In genomic region chr1:175192630-175193338, GRCh38 we compare ENCODE assay signal across 8 cellular contexts. TPM values are rescaled to one million over a fixed set of nuclear protein-coding genes. Genes with fewer than 3 reads are reported as not detected.
DNase-seq lines count a peak whose midpoint lies in the region; ATAC-seq, FAIRE-seq and TF ChIP-seq lines count a peak whose summit lies in the region.

KIAA0040 (minus strand) TSS chr1:175192776; CDS start chr1:175161013, 31,763 bp downstream.

- H4K20me1 ChIP-seq in K562 (replicated peaks; ENCODE audit: control insufficient read depth, insufficient read depth, low read length) = no peaks in the 10 kb centered on the region

- in situ Hi-C loops in K562 (cut with MboI) = no loop called here

- POLR2A ChIA-PET in K562 (lab: Yijun Ruan, JAX) = interaction anchor here (1.0 to 1.6 kb wide), 4 partner anchors 11 to 41 kb away, joined by 4 to 5 read pairs (median 5); no protein-coding TSS in a partner anchor

- peaks cover 13 to 24% of the 10 kb centered on the region in 2 experiments for H3K4me1 ChIP-seq in K562 (replicated peaks in 1 of 2; ENCODE audit: control insufficient read depth in 2 of 2, insufficient read depth in 2 of 2, low read length in 2 of 2)

- no peak for FAIRE-seq in K562 (lab: Jason Lieb, UNC)

- H2AFZ ChIP-seq in K562 (ENCODE audit: low read depth, low read length) = peak within 1 kb of the TSS; percentile 87

- ATAC-seq in GM21723 (IDR thresholded peaks at IDR 0.05; ENCODE audit: unreplicated experiment) = peak; percentile 51
- peak; percentile 84 for ATAC-seq in K562
- no peak for ATAC-seq in HG03565 (IDR thresholded peaks at IDR 0.05; ENCODE audit: unreplicated experiment)

- under 1% methylated on average over 47 of the region's 54 CpGs for WGBS in K562 (ENCODE audit: insufficient coverage, low coverage, missing lambda C conversion rate)

- H3K36me3 ChIP-seq in K562 (ENCODE audit: control insufficient read depth, insufficient read depth, low read length) = no peaks in the 10 kb centered on the region

- no peak; the same call in 1 of the 2 replicates for TF ChIP-seq POLR2A in K562 (conservative IDR thresholded peaks at IDR 0.05)

- H3K4me3 ChIP-seq in K562 = peak within 1 kb of the TSS; percentile 44

- peak in 1 of 3 experiments; percentile 7; a peak in 1 of 6 replicates for TF ChIP-seq CTCF in K562 (IDR thresholded peaks at IDR 0.05 in 2 of 3, conservative IDR thresholded peaks at IDR 0.05 in 1 of 3; ENCODE audit: insufficient read depth in 2 of 3, low read depth in 1 of 3, low read length in 3 of 3)

- TF ChIP-seq RAD21 in K562 (CRISPR knock-in tag; conservative IDR thresholded peaks at IDR 0.05 in 1 of 2, IDR thresholded peaks at IDR 0.05 in 1 of 2) = no peak

- no peaks in the 10 kb centered on the region for H3K9me3 ChIP-seq in K562 (replicated peaks; ENCODE audit: control insufficient read depth, insufficient read depth, low read depth, low read length)

- H3K9ac ChIP-seq in K562 (ENCODE audit: insufficient read depth in 1 of 2, low read depth in 2 of 2, low read length in 2 of 2) = peak within 1 kb of the TSS; percentile 57 to 92

- intact Hi-C loops in T-helper 2 cell treated with Interferon-gamma antibody and Interleukin-4, amounts not matched to agents 100 ng/mL and 5 ng/mL, for 36 hours (cut with micrococcal nuclease) = loop anchor here (1.0 to 10.0 kb wide), 2 partner anchors 19 to 1012 kb away; partner anchors contain the start of gene COP1
- intact Hi-C loops in K562 (cut with micrococcal nuclease) = no loop called here

- peak within 1 kb of the TSS; percentile 52 for H3K27ac ChIP-seq in K562 (ENCODE audit: extremely low read depth, low read depth, low read length)

- BruUV-seq in K562 (replicated peaks; lab: Mats Ljungman, UMichigan) = no TSS peak

- 0 out of 2 replicates have a peak, but pooled peaks have one; percentile 0 for TF ChIP-seq EP300 in K562 (IDR thresholded peaks at IDR 0.05; ENCODE audit: low read length)

- peaks cover 8% of the 10 kb centered on the region; the same call in 1 of the 3 replicates for H3K79me2 ChIP-seq in K562 (ENCODE audit: control insufficient read depth, insufficient read depth, low read length)

- H3K27me3 ChIP-seq in K562 (ENCODE audit: control insufficient read depth in 2 of 2, insufficient read depth in 2 of 2, low read length in 2 of 2) = peaks cover 7 to 8% of the 10 kb centered on the region in 2 experiments; a peak in 3 of 5 replicates

- peaks cover 2% of the 10 kb centered on the region for H3K9me1 ChIP-seq in K562 (ENCODE audit: control insufficient read depth, insufficient read depth, low read length)

- DNase-seq in GM03348 (ENCODE audit: low spot score) (peak; percentile 49), LoVo (ENCODE audit: low spot score) (peak; percentile 91), K562 (ENCODE audit: extremely low read depth in 1 of 4, low spot score in 3 of 4) (peak; percentile 87 to 94 (median 91)), iPS-NIHi7 (ENCODE audit: extremely low spot score) (peak; percentile 75)
- DNase-seq in stimulated activated CD4-positive, alpha-beta T cell treated with anti-CD3 and anti-CD28 coated beads, Interleukin-12 subunit alpha, Interleukin-12 subunit beta, amount 100 ng/mL, for 4 hours = peak; percentile 56

- H3K4me2 ChIP-seq in K562 (ENCODE audit: insufficient read depth, low read length) = peak within 1 kb of the TSS; percentile 85

- CTCF ChIA-PET in K562 (lab: Yijun Ruan, JAX; ENCODE audit: low intra/inter-chr PET ratio) = interaction anchor here (0.6 kb wide), 1 partner anchor 15 kb away, joined by 3 read pairs; no protein-coding TSS in a partner anchor

TF ChIP-seq in K562, 482 proteins besides CTCF, POLR2A, EP300 and RAD21 (continues in another document):
- peak; percentile 8 to 40; a peak in 1 of 4 replicates for TF ChIP-seq RCOR1 (IDR thresholded peaks at IDR 0.05; ENCODE audit: borderline replicate concordance in 1 of 2, low read depth in 2 of 2, low read length in 2 of 2)
- TF ChIP-seq CHD4 (IDR thresholded peaks at IDR 0.05; ENCODE audit: insufficient read depth, insufficient replicate concordance, low read depth, low read length, poor library complexity, severe bottlenecking) = no peak
- no peak for TF ChIP-seq KAT2B (IDR thresholded peaks at IDR 0.05; ENCODE audit: low read depth, low read length)
- TF ChIP-seq FOS (IDR thresholded peaks at IDR 0.05; ENCODE audit: extremely low read depth, insufficient read length) = no peak
- TF ChIP-seq ZNF175 (CRISPR knock-in tag; IDR thresholded peaks at IDR 0.05; ENCODE audit: low read depth) = no peak
- TF ChIP-seq CCNT2 (IDR thresholded peaks at IDR 0.05; ENCODE audit: borderline replicate concordance, extremely low read depth, insufficient read length, low read depth, low read length) = peak; percentile 69
- no peak for TF ChIP-seq JUNB (CRISPR knock-in tag; conservative IDR thresholded peaks at IDR 0.05)
- no peak for TF ChIP-seq KLF13 (tag; IDR thresholded peaks at IDR 0.05; ENCODE audit: borderline replicate concordance, low read depth)
- no peak for TF ChIP-seq RHOXF2B (CRISPR knock-in tag; conservative IDR thresholded peaks at IDR 0.05)
- TF ChIP-seq ZBTB8A (IDR thresholded peaks at IDR 0.05; ENCODE audit: partially characterized antibody) = no peak
- TF ChIP-seq ZNF384 (IDR thresholded peaks at IDR 0.05; ENCODE audit: low read depth, low read length) = no peak
- TF ChIP-seq, protein P1, sequence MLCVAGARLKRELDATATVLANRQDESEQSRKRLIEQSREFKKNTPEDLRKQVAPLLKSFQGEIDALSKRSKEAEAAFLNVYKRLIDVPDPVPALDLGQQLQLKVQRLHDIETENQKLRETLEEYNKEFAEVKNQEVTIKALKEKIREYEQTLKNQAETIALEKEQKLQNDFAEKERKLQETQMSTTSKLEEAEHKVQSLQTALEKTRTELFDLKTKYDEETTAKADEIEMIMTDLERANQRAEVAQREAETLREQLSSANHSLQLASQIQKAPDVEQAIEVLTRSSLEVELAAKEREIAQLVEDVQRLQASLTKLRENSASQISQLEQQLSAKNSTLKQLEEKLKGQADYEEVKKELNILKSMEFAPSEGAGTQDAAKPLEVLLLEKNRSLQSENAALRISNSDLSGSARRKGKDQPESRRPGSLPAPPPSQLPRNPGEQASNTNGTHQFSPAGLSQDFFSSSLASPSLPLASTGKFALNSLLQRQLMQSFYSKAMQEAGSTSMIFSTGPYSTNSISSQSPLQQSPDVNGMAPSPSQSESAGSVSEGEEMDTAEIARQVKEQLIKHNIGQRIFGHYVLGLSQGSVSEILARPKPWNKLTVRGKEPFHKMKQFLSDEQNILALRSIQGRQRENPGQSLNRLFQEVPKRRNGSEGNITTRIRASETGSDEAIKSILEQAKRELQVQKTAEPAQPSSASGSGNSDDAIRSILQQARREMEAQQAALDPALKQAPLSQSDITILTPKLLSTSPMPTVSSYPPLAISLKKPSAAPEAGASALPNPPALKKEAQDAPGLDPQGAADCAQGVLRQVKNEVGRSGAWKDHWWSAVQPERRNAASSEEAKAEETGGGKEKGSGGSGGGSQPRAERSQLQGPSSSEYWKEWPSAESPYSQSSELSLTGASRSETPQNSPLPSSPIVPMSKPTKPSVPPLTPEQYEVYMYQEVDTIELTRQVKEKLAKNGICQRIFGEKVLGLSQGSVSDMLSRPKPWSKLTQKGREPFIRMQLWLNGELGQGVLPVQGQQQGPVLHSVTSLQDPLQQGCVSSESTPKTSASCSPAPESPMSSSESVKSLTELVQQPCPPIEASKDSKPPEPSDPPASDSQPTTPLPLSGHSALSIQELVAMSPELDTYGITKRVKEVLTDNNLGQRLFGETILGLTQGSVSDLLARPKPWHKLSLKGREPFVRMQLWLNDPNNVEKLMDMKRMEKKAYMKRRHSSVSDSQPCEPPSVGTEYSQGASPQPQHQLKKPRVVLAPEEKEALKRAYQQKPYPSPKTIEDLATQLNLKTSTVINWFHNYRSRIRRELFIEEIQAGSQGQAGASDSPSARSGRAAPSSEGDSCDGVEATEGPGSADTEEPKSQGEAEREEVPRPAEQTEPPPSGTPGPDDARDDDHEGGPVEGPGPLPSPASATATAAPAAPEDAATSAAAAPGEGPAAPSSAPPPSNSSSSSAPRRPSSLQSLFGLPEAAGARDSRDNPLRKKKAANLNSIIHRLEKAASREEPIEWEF (CRISPR knock-in tag; IDR thresholded peaks at IDR 0.05) = no peak
- no peak for TF ChIP-seq HLTF (IDR thresholded peaks at IDR 0.05)
- TF ChIP-seq, protein P2, sequence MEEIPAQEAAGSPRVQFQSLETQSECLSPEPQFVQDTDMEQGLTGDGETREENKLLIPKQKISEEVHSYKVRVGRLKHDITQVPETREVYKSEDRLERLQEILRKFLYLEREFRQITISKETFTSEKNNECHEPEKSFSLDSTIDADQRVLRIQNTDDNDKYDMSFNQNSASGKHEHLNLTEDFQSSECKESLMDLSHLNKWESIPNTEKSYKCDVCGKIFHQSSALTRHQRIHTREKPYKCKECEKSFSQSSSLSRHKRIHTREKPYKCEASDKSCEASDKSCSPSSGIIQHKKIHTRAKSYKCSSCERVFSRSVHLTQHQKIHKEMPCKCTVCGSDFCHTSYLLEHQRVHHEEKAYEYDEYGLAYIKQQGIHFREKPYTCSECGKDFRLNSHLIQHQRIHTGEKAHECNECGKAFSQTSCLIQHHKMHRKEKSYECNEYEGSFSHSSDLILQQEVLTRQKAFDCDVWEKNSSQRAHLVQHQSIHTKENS (CRISPR knock-in tag; IDR thresholded peaks at IDR 0.05) = no peak

RNA-seq across cellular contexts. Expression of gene KIAA0040, which starts in this region (rescaled TPM):
- 88.2 and 90.1 TPM in 2 replicates for total RNA-seq in T-helper 2 cell treated with Interferon-gamma antibody and Interleukin-4, amounts not matched to agents 100 ng/mL and 5 ng/mL, for 36 hours
- total RNA-seq in K562 (2011; cell fraction: chromatin; rRNA removed; ENCODE audit: low replicate concordance) = 6.8 and 7.9 TPM in 2 replicates
- 7.1 and 8.0 TPM in 2 replicates for total RNA-seq in K562 (2011; cell fraction: nucleolus; rRNA removed)
- 9.5 and 11.3 TPM in 2 replicates for total RNA-seq in K562 (2011; cell fraction: nucleoplasm; rRNA removed)
- 6.4 and 8.2 TPM in 2 replicates for total RNA-seq in K562 (2014; rRNA removed)
- 9.7 and 10.5 TPM in 2 replicates for total RNA-seq in K562 (2014; rRNA removed; fragmentation: Illumina TruSeq; extraction: Trizol)
- 9.8 and 10.1 TPM in 2 replicates for total RNA-seq in K562 (2015; rRNA removed; fragmentation: Illumina TruSeq; extraction: Trizol)
- 12.1 and 13.1 TPM in 2 replicates for total RNA-seq in K562 (2021)
- 6.2 and 6.3 TPM in 2 replicates for polyA plus RNA-seq in K562 (2011; rRNA removed)
- 6.4 and 6.9 TPM in 2 replicates for polyA plus RNA-seq in K562 (2011; cell fraction: cytosol; rRNA removed)
- polyA plus RNA-seq in K562 (2011; cell fraction: nucleus; rRNA removed) = 3.4 and 4.3 TPM in 2 replicates
- 9.6 and 13.7 TPM in 2 replicates for polyA plus RNA-seq in K562 (2012)
- 12.4 and 13.6 TPM in 2 replicates for polyA plus RNA-seq in K562 (2014; fragmentation: Illumina TruSeq; extraction: Trizol)
- polyA plus RNA-seq in K562 (2014; fragmentation: Nextera tagmentation; extraction: Ambion mirVana) = 1 to 10 TPM; 3.4 to 6.1 TPM
- 7.1 and 8.4 TPM in 2 replicates for polyA plus RNA-seq in K562 (2014; rRNA removed)
- 10.5 and 10.8 TPM in 2 replicates for polyA minus RNA-seq in K562 (2011; rRNA and poly(A)+ RNA removed)
- 2.1 and 6.3 TPM in 2 replicates for polyA minus RNA-seq in K562 (2011; cell fraction: cytosol; rRNA and poly(A)+ RNA removed)
- 4.6 and 6.4 TPM in 2 replicates for polyA minus RNA-seq in K562 (2011; cell fraction: nucleus; rRNA and poly(A)+ RNA removed)
